In the genomic region with DNA sequence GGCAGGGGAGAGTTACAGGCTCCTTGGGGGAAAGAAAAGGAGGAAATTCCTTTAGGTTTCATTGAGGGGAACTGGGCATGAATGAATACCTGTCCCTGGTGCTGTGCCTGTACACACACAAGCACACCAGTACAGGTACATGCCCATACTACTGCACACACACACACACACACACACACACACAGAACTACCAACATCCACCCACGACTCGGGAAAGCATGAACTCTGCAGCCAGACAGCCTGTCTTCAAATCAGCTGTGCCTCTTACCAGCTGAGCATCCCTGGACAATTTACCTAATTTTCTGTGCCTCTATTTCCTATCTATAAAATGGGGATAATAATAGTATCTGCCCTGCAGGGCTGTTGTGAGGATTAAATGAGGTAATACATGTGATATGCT, we compare ENCODE assay signal across 25 cellular contexts. TPM values are rescaled to one million over a fixed set of nuclear protein-coding genes. Genes with fewer than 3 reads are reported as not detected.
DNase-seq lines count a peak whose midpoint lies in the region; FAIRE-seq and TF ChIP-seq lines count a peak whose summit lies in the region.
"Had no signal": no experiment of that assay in that cellular context is flagged by ENCODE, and none has a peak within 500 bp of the region (broad histone marks: within the 10 kb centered on the region; RNA-seq: fewer than 3 reads in every experiment).

No MANE protein-coding gene starts in this region.

- no peak for TF ChIP-seq CTCF in HEK293 (tag by site-specific recombination; IDR thresholded peaks at IDR 0.05)
- no peak for TF ChIP-seq CTCF in bronchial epithelial cell (IDR thresholded peaks at IDR 0.05; ENCODE audit: insufficient read depth, low read length, severe bottlenecking)
- TF ChIP-seq CTCF in glutamatergic neuron (IDR thresholded peaks at IDR 0.05; ENCODE audit: partially characterized antibody, unreplicated experiment), result no peak
- TF ChIP-seq CTCF in A673 (conservative IDR thresholded peaks at IDR 0.05; ENCODE audit: low read depth, low read length), result no peak
- no peak for TF ChIP-seq CTCF in MCF 10A (IDR thresholded peaks at IDR 0.05; ENCODE audit: unreplicated experiment)

- H3K27ac Mint-ChIP-seq in glutamatergic neuron (ENCODE audit: unreplicated experiment) (peak overlapping the region; percentile 50), MCF 10A (ENCODE audit: low read depth, unreplicated experiment) (no peak overlapping the region)
- H3K27ac Mint-ChIP-seq: CD4-positive, alpha-beta memory T cell; CD4-positive, CD25-positive, alpha-beta regulatory T cell; CD8-positive, alpha-beta memory T cell had no signal

- H3K4me1 ChIP-seq in HEK293 (ENCODE audit: control insufficient read depth, insufficient read depth, low read length), result no peaks in the 10 kb centered on the region
- H3K4me1 ChIP-seq in A673 (ENCODE audit: insufficient read depth, low read length, poor library complexity, severe bottlenecking), result no peaks in the 10 kb centered on the region
- H3K4me1 ChIP-seq: A549 had no signal

- H3K27me3 Mint-ChIP-seq in glutamatergic neuron (ENCODE audit: unreplicated experiment) (peaks cover 8% of the 10 kb centered on the region), MCF 10A (ENCODE audit: insufficient read depth, unreplicated experiment) (peaks cover 12% of the 10 kb centered on the region)

- H3K4me3 ChIP-seq in HEK293 (ENCODE audit: low read depth, low read length), result no peak overlapping the region
- no peak overlapping the region for H3K4me3 ChIP-seq in bronchial epithelial cell (ENCODE audit: low read depth, low read length)
- no peak overlapping the region for H3K4me3 ChIP-seq in A673 (ENCODE audit: low read depth, low read length, poor library complexity, severe bottlenecking)
- H3K4me3 ChIP-seq: A549, BLaER1, GM12878 had no signal

- H3K36me3 ChIP-seq in HEK293 (ENCODE audit: control insufficient read depth in 2 of 2, insufficient read depth in 1 of 2, low read length in 2 of 2), result no peaks in the 10 kb centered on the region
- no peaks in the 10 kb centered on the region for H3K36me3 ChIP-seq in bronchial epithelial cell (ENCODE audit: control insufficient read depth, insufficient read depth, low read length)
- H3K36me3 ChIP-seq in A673 (ENCODE audit: insufficient read depth, low read length, poor library complexity, severe bottlenecking), result no peaks in the 10 kb centered on the region
- H3K36me3 ChIP-seq: BE2C, BLaER1 had no signal

- H3K36me3 Mint-ChIP-seq in glutamatergic neuron (ENCODE audit: unreplicated experiment) (no peaks in the 10 kb centered on the region), MCF 10A (ENCODE audit: insufficient read depth, unreplicated experiment) (no peaks in the 10 kb centered on the region)
- H3K36me3 Mint-ChIP-seq: CD14-positive monocyte; CD4-positive, alpha-beta memory T cell; CD4-positive, CD25-positive, alpha-beta regulatory T cell had no signal

- no peak overlapping the region for H3K27ac ChIP-seq in HEK293 (ENCODE audit: extremely low read depth, low read depth, low read length)
- no peak overlapping the region for H3K27ac ChIP-seq in A673 (ENCODE audit: low read depth, low read length, poor library complexity, severe bottlenecking)
- H3K27ac ChIP-seq: 22Rv1, A549, BLaER1 had no signal

- H3K4me3 Mint-ChIP-seq in glutamatergic neuron (ENCODE audit: unreplicated experiment), result no peak overlapping the region
- H3K4me3 Mint-ChIP-seq in MCF 10A (ENCODE audit: unreplicated experiment), result no peak overlapping the region
- H3K4me3 Mint-ChIP-seq: CD14-positive monocyte; CD4-positive, alpha-beta memory T cell; CD4-positive, CD25-positive, alpha-beta regulatory T cell; CD8-positive, alpha-beta memory T cell had no signal

- H3K27me3 ChIP-seq in bronchial epithelial cell (ENCODE audit: control insufficient read depth, insufficient read depth, low read length) (peaks cover 10% of the 10 kb centered on the region), A673 (replicated peaks; ENCODE audit: insufficient read depth, low read depth, low read length, poor library complexity) (peaks cover 41% of the 10 kb centered on the region)
- H3K27me3 ChIP-seq: BE2C had no signal

- CTCF ChIA-PET in HEK293 (lab: Yijun Ruan, JAX), result no interaction called here
- CTCF ChIA-PET in A673 (lab: Charles Lee), result no interaction called here
- CTCF ChIA-PET in MCF 10A (lab: Yijun Ruan, JAX), result no interaction called here

- intact Hi-C loops in A673 (cut with micrococcal nuclease; ENCODE audit: unreplicated experiment), result no loop called here
- intact Hi-C loops in MCF 10A (cut with micrococcal nuclease), result no loop called here

- BruUV-seq in A673 (replicated peaks; lab: Mats Ljungman, UMichigan) (no TSS peak), MCF 10A (replicated peaks; lab: Mats Ljungman, UMichigan) (no TSS peak)

- H3K4me1 Mint-ChIP-seq in glutamatergic neuron (ENCODE audit: low read depth, unreplicated experiment), result peaks cover 38% of the 10 kb centered on the region
- no peaks in the 10 kb centered on the region for H3K4me1 Mint-ChIP-seq in MCF 10A (ENCODE audit: insufficient read depth, unreplicated experiment)
- H3K4me1 Mint-ChIP-seq: CD14-positive monocyte; CD4-positive, CD25-positive, alpha-beta regulatory T cell; CD8-positive, alpha-beta memory T cell had no signal

- H3K9me3 Mint-ChIP-seq in glutamatergic neuron (ENCODE audit: unreplicated experiment) (peaks cover 8% of the 10 kb centered on the region), MCF 10A (ENCODE audit: unreplicated experiment) (peaks cover 15% of the 10 kb centered on the region)
- H3K9me3 Mint-ChIP-seq: CD14-positive monocyte; CD4-positive, alpha-beta memory T cell had no signal

- FAIRE-seq in bronchial epithelial cell (lab: Jason Lieb, UNC) (peak; percentile 18), frontal cortex (lab: Jason Lieb, UNC) (no peak)
- FAIRE-seq: A549, GM12878, GM12892, GM18507 had no signal

- POLR2A ChIA-PET in HEK293 (lab: Yijun Ruan, JAX) (no interaction called here), A673 (lab: Charles Lee; ENCODE audit: low non-redundant PET) (no interaction called here), MCF 10A (lab: Yijun Ruan, JAX) (no interaction called here)

- DNase-seq in bronchial epithelial cell (ENCODE audit: low read depth) (no peak), glutamatergic neuron (no peak), A673 (ENCODE audit: low spot score) (no peak), MCF 10A (ENCODE audit: unreplicated experiment) (no peak), frontal cortex (ENCODE audit: low spot score in 2 of 2) (no peak)
- DNase-seq: ACHN; BE2C; CD4-positive, alpha-beta memory T cell; CD4-positive, CD25-positive, alpha-beta regulatory T cell; CD8-positive, alpha-beta memory T cell; DMS 273 treated with DMSO at 0.1 percent for 48 hours; DMS53; DND-41; EL; GDM1 had no signal

- H3K9me3 ChIP-seq in HEK293 (ENCODE audit: control insufficient read depth, insufficient read depth, low read depth, low read length) (no peaks in the 10 kb centered on the region), A673 (ENCODE audit: low read depth, low read length, poor library complexity, severe bottlenecking) (no peaks in the 10 kb centered on the region)
- H3K9me3 ChIP-seq: A549, BE2C, BLaER1 had no signal

TF ChIP-seq in HEK293, 187 proteins besides CTCF, POLR2A, EP300 and RAD21:
- TF ChIP-seq ZSCAN4 (tag by site-specific recombination; IDR thresholded peaks at IDR 0.05) (peak; percentile 68), EGR2 (tag by site-specific recombination; IDR thresholded peaks at IDR 0.05; ENCODE audit: low read depth) (peak; percentile 63; the same call in 1 of the 2 replicates), ZNF600 (tag by site-specific recombination; IDR thresholded peaks at IDR 0.05) (no peak), ZFHX2 (tag by site-specific recombination; conservative IDR thresholded peaks at IDR 0.05) (peak; percentile 80)

RNA-seq across cellular contexts. Expression of gene GRIK3, which starts 7.2 kb away (rescaled TPM):
- under 0.01 TPM in 1 of 2 replicates, not detected in the other for total RNA-seq in bronchial epithelial cell
- total RNA-seq in glutamatergic neuron (ENCODE audit: unreplicated experiment), result 60.1 TPM
- total RNA-seq in A673 (2021), result 0.17 TPM in 1 of 2 replicates, not detected in the other
- total RNA-seq in MCF 10A (2022), result not detected in 2 replicates
- total RNA-seq in frontal cortex, result 30.2 TPM
- total RNA-seq: A172; CD4-positive, alpha-beta memory T cell; CD4-positive, CD25-positive, alpha-beta regulatory T cell; CD8-positive, alpha-beta memory T cell; G401; GM12878 had no signal

Comparison
In these comparisons a context has a peak if more than half of its experiments do, and no peak if none do; other contexts are left out.
1. RNA of gene GRIK3, which starts 7.2 kb away (total RNA-seq): 60.1 TPM in glutamatergic neuron (single experiment) and 30.2 TPM in frontal cortex (single experiment); 0.17 TPM in A673, under 0.01 TPM in bronchial epithelial cell and not detected in MCF 10A; every median in the first group is over 10 times any median in the second.